ENCODE assay signal across 23 cellular contexts in the genomic region with DNA sequence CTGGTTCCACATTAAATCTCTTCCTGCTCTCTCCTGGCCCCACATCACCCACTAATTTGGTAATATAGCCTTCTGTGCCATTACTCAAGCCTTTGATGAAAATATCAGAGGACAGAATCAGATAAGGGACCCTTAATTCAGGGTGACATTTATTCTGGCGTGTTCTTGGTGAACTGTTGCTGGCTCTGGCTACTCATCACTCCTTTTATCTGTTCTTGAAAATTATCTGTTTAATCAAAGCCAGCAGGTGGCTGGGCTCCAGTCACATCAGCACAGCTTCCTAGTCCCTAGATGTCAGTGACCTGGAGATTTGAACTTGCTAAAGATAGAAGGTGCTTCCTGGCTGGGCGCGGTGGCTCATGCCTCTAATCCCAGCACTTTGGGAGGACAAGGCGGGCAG. TPM values are rescaled to one million over a fixed set of nuclear protein-coding genes. Genes with fewer than 3 reads are reported as not detected.
"Had no signal": no experiment of that assay in that cellular context is flagged by ENCODE, and none has a peak within 500 bp of the region (broad histone marks: within the 10 kb centered on the region; RNA-seq: fewer than 3 reads in every experiment).

No MANE protein-coding gene starts in this region.

- H3K4me1 ChIP-seq: colonic mucosa, foreskin keratinocyte, sigmoid colon, suprapubic skin had no signal

- H3K27ac ChIP-seq: colonic mucosa, foreskin keratinocyte, hepatocyte, neutrophil, sigmoid colon, skin epidermis, suprapubic skin, thyroid gland, upper lobe of left lung, vagina had no signal

- ATAC-seq: foreskin keratinocyte; left cardiac atrium; left ventricle myocardium superior; naive thymus-derived CD4-positive, alpha-beta T cell; stimulated activated naive B cell treated with anti-CD40 and anti-IgM and Interleukin-4, amounts not matched to agents 10 μg/mL and 1 μg/mL and 100 μg/mL, for 72 hours had no signal

- H3K4me2 ChIP-seq: hepatocyte had no signal

- H3K4me3 Mint-ChIP-seq: naive thymus-derived CD4-positive, alpha-beta T cell; nephron progenitor cell; stimulated activated naive B cell treated with anti-CD40 and anti-IgM and Interleukin-4, amounts not matched to agents 10 μg/mL and 1 μg/mL and 100 μg/mL, for 72 hours had no signal

- DNase-seq: colonic mucosa; dermis blood vessel endothelial cell; foreskin keratinocyte; head of caudate nucleus; kidney; left cardiac atrium; left ventricle myocardium superior; naive thymus-derived CD4-positive, alpha-beta T cell; nephron progenitor cell; sigmoid colon; stimulated activated CD4-positive, alpha-beta T cell treated with anti-CD3 and anti-CD28 coated beads, Interleukin-2, amount 100 ng/mL, for 24 hours; stimulated activated CD4-positive, alpha-beta T cell treated with anti-CD3 and anti-CD28 coated beads, Interleukin-4, amount 100 ng/mL, for 4 hours; stimulated activated naive B cell treated with anti-CD40 and anti-IgM and Interleukin-4, amounts not matched to agents 10 μg/mL and 1 μg/mL and 100 μg/mL, for 72 hours; thyroid gland; upper lobe of left lung had no signal

- H3K27ac Mint-ChIP-seq: naive thymus-derived CD4-positive, alpha-beta T cell; stimulated activated naive B cell treated with anti-CD40 and anti-IgM and Interleukin-4, amounts not matched to agents 10 μg/mL and 1 μg/mL and 100 μg/mL, for 72 hours had no signal

- H3K9me3 ChIP-seq: colonic mucosa, neutrophil, sigmoid colon, suprapubic skin, thyroid gland, upper lobe of left lung, vagina had no signal

- H3K36me3 ChIP-seq: colonic mucosa, neutrophil, sigmoid colon, suprapubic skin, thyroid gland, upper lobe of left lung, vagina had no signal

- H3K79me2 ChIP-seq: hepatocyte had no signal

- H2AFZ ChIP-seq: hepatocyte had no signal

- H3K4me3 ChIP-seq: colonic mucosa, hepatocyte, sigmoid colon, skin epidermis, suprapubic skin, thyroid gland, upper lobe of left lung, vagina had no signal

- H3K9me3 Mint-ChIP-seq: nephron progenitor cell; stimulated activated naive B cell treated with anti-CD40 and anti-IgM and Interleukin-4, amounts not matched to agents 10 μg/mL and 1 μg/mL and 100 μg/mL, for 72 hours had no signal

- H3K27me3 ChIP-seq: colonic mucosa, hepatocyte, sigmoid colon, suprapubic skin, thyroid gland, upper lobe of left lung, vagina had no signal

- H3K36me3 Mint-ChIP-seq: naive thymus-derived CD4-positive, alpha-beta T cell; stimulated activated naive B cell treated with anti-CD40 and anti-IgM and Interleukin-4, amounts not matched to agents 10 μg/mL and 1 μg/mL and 100 μg/mL, for 72 hours had no signal

RNA-seq across cellular contexts. Expression of gene KCNK3, which starts 44.7 kb away (rescaled TPM):
- total RNA-seq: foreskin keratinocyte; lung microvascular endothelial cell; naive thymus-derived CD4-positive, alpha-beta T cell; osteoblast; pulmonary artery endothelial cell had no signal
- polyA plus RNA-seq: foreskin keratinocyte; naive thymus-derived CD4-positive, alpha-beta T cell had no signal

RNA-seq across cellular contexts. Expression of gene CENPA, which starts 48.6 kb away (rescaled TPM):
- total RNA-seq: left ventricle myocardium superior, sigmoid colon, vagina had no signal
- polyA plus RNA-seq: naive thymus-derived CD4-positive, alpha-beta T cell had no signal
